In genomic region chr2:100784681-100785080, GRCh38 we compare ENCODE assay signal across 23 cellular contexts. TPM values are rescaled to one million over a fixed set of nuclear protein-coding genes. Genes with fewer than 3 reads are reported as not detected.
A peak's percentile ranks its signal among the peaks of the same experiment; 100 is the strongest.
DNase-seq lines count a peak whose midpoint lies in the region; ATAC-seq and TF ChIP-seq lines count a peak whose summit lies in the region.
"Had no signal": no experiment of that assay in that cellular context is flagged by ENCODE, and none has a peak within 500 bp of the region (broad histone marks: within the 10 kb centered on the region; RNA-seq: fewer than 3 reads in every experiment).

No MANE protein-coding gene starts in this region.

- H3K4me1 ChIP-seq in Caco-2: peaks cover 36% of the 10 kb centered on the region

- no peak overlapping the region for H3K4me3 ChIP-seq in Caco-2 (ENCODE audit: low read depth, low read length)
- H3K4me3 ChIP-seq: BLaER1 treated with 17β-estradiol and CSF1 and Interleukin-3, amounts not matched to agents 10 nM and 100 nM had no signal

- DNase-seq in HT-29 (ENCODE audit: low spot score) (peak; percentile 33), RWPE1 (ENCODE audit: low spot score) (no peak), left colon (no peak), Caco-2 (no peak), NCI-H2081 treated with DMSO at 0.1 percent for 48 hours (lab: John Stamatoyannopoulos, UW) (no peak), amniotic stem cell (lab: John Stamatoyannopoulos, UW) (no peak)
- DNase-seq: CD4-positive, alpha-beta memory T cell; EL; GF-D8; Karpas-422; MV-4-11; NCI-H1105 treated with DMSO at 0.1 percent for 48 hours; NCI-H2029 treated with DMSO at 0.1 percent for 48 hours; NCI-H2171; NCI-H345; NCI-H524; NCI-H774; RPMI8226 had no signal

- peak; percentile 21 for ATAC-seq in left colon
- ATAC-seq in HG03378 (IDR thresholded peaks at IDR 0.05; ENCODE audit: unreplicated experiment): no peak
- ATAC-seq: HCT116, SK-N-SH treated with all-trans-retinoic acid at 6 μM for 48 hours had no signal

- H3K27me3 Mint-ChIP-seq in Caco-2 (ENCODE audit: insufficient read depth, unreplicated experiment): no peaks in the 10 kb centered on the region

- 0 out of 2 replicates have a peak, but pooled peaks cover 6% of the 10 kb centered on the region for H3K9me3 ChIP-seq in Caco-2

- H3K4me1 Mint-ChIP-seq in Caco-2 (ENCODE audit: low read depth, unreplicated experiment): peaks cover 9% of the 10 kb centered on the region
- H3K4me1 Mint-ChIP-seq: CD4-positive, alpha-beta memory T cell had no signal

- TF ChIP-seq CTCF in RWPE1 (conservative IDR thresholded peaks at IDR 0.05; ENCODE audit: low read depth) (no peak), Caco-2 (IDR thresholded peaks at IDR 0.05; ENCODE audit: insufficient read depth in 1 of 2, low read depth in 1 of 2, low read length in 1 of 2, severe bottlenecking in 1 of 2, unreplicated experiment in 1 of 2) (no peak)

- H3K36me3 ChIP-seq in Caco-2 (ENCODE audit: control insufficient read depth, insufficient read depth, low read length): no peaks in the 10 kb centered on the region; the same call in 1 of the 2 replicates
- H3K36me3 ChIP-seq: BLaER1 treated with 17β-estradiol and CSF1 and Interleukin-3, amounts not matched to agents 10 nM and 100 nM had no signal

- H3K36me3 Mint-ChIP-seq in Caco-2 (ENCODE audit: insufficient read depth, unreplicated experiment): no peaks in the 10 kb centered on the region
- H3K36me3 Mint-ChIP-seq: CD4-positive, alpha-beta memory T cell had no signal

- no TSS peak for BruUV-seq in Caco-2 (replicated peaks; lab: Mats Ljungman, UMichigan)

- no peak overlapping the region for H3K27ac Mint-ChIP-seq in Caco-2 (ENCODE audit: unreplicated experiment)
- H3K27ac Mint-ChIP-seq: CD4-positive, alpha-beta memory T cell had no signal

- no peaks in the 10 kb centered on the region for H3K9me3 Mint-ChIP-seq in Caco-2 (ENCODE audit: unreplicated experiment)
- H3K9me3 Mint-ChIP-seq: CD4-positive, alpha-beta memory T cell had no signal

- H3K27me3 ChIP-seq in Caco-2 (replicated peaks; ENCODE audit: control insufficient read depth, insufficient read depth, low read length): no peaks in the 10 kb centered on the region
- H3K27me3 ChIP-seq: BLaER1 treated with 17β-estradiol and CSF1 and Interleukin-3, amounts not matched to agents 10 nM and 100 nM had no signal

- H3K4me3 Mint-ChIP-seq in Caco-2 (ENCODE audit: unreplicated experiment): no peak overlapping the region
- H3K4me3 Mint-ChIP-seq: CD4-positive, alpha-beta memory T cell had no signal

- H3K27ac ChIP-seq in RWPE1: peak overlapping the region; percentile 87
- H3K27ac ChIP-seq: BLaER1 treated with 17β-estradiol and CSF1 and Interleukin-3, amounts not matched to agents 10 nM and 100 nM had no signal

- POLR2A ChIA-PET in RWPE1 (lab: Yijun Ruan, JAX; ENCODE audit: low non-redundant PET) (no interaction called here), Caco-2 (lab: Charles Lee) (no interaction called here)

- CTCF ChIA-PET in RWPE1 (lab: Yijun Ruan, JAX) (no interaction called here), Caco-2 (lab: Charles Lee) (no interaction called here)

- intact Hi-C loops in left colon (cut with DNase I, micrococcal nuclease) (no loop called here), Caco-2 (cut with micrococcal nuclease; ENCODE audit: unreplicated experiment) (no loop called here)

RNA-seq across cellular contexts. Expression of gene NPAS2, which starts 35.3 kb away (rescaled TPM):
- total RNA-seq in HT-29 (2014; rRNA removed; shearing (Covaris generic)): 9.8 and 10.5 TPM in 2 replicates
- 10 to 100 TPM; 59.5 to 59.6 TPM for total RNA-seq in left colon
- 2.8 and 3.6 TPM in 2 replicates for total RNA-seq in Caco-2 (2022)
- total RNA-seq: OCI-LY7 had no signal
